Comparison of ENCODE assay signal across 1 cellular context in the genomic region with DNA sequence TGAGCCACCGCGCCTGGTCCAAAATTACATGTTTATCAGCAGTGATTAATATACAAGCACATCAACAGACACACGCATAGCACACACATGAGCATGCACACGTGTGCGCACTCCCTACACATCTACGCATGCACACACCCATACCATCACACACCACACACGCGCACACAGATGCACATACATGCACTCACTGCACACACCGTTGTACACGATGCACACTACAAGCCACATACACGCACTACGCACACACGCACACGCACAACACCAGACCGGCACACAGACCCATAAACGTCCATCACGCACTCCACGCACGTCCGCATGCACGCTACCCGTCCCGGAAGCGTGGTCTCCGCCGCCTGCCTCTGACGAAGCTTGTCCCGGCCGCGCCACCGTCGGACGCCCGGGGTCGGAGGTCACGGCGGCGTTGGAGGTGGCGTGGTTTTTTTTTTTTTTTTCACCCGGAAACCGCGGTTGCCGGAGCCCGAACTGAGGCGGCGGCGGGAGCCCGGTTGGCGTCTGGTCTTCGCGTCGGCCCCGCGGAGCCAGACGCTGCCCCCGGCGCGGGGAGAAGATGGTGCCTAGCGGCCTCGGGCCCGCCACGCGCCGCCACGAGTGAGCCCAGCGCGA.
TF ChIP-seq lines count a peak whose summit lies in the region.

A gene with protein sequence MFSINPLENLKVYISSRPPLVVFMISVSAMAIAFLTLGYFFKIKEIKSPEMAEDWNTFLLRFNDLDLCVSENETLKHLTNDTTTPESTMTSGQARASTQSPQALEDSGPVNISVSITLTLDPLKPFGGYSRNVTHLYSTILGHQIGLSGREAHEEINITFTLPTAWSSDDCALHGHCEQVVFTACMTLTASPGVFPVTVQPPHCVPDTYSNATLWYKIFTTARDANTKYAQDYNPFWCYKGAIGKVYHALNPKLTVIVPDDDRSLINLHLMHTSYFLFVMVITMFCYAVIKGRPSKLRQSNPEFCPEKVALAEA (plus strand): TSS at position 457 of the 627 bp plus-strand sequence. CDS start 20,641 bp downstream, outside the sequence.

TF ChIP-seq in HEK293, 187 proteins besides CTCF, POLR2A, EP300 and RAD21 (continued from another document and continues in another):
- TF ChIP-seq, protein P1, sequence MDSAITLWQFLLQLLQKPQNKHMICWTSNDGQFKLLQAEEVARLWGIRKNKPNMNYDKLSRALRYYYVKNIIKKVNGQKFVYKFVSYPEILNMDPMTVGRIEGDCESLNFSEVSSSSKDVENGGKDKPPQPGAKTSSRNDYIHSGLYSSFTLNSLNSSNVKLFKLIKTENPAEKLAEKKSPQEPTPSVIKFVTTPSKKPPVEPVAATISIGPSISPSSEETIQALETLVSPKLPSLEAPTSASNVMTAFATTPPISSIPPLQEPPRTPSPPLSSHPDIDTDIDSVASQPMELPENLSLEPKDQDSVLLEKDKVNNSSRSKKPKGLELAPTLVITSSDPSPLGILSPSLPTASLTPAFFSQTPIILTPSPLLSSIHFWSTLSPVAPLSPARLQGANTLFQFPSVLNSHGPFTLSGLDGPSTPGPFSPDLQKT (IDR thresholded peaks at IDR 0.05; ENCODE audit: borderline replicate concordance, low read depth, low read length), result no peak; the same call in 1 of the 2 replicates
- TF ChIP-seq ZNF266 (tag by site-specific recombination; IDR thresholded peaks at IDR 0.05; ENCODE audit: low read depth) (no peak; the same call in 1 of the 2 replicates), ZNF544 (tag by site-specific recombination; IDR thresholded peaks at IDR 0.05) (no peak), ZBTB21 (tag by site-specific recombination; IDR thresholded peaks at IDR 0.05) (peak; percentile 73), ZNF2 (tag by site-specific recombination; IDR thresholded peaks at IDR 0.05) (peak; percentile 99), SCRT1 (tag by site-specific recombination; IDR thresholded peaks at IDR 0.05; ENCODE audit: borderline replicate concordance) (peak; percentile 49; the same call in 1 of the 2 replicates), ZNF677 (tag by site-specific recombination; IDR thresholded peaks at IDR 0.05) (no peak), ZNF169 (tag by site-specific recombination; IDR thresholded peaks at IDR 0.05) (no peak), ZNF404 (tag by site-specific recombination; IDR thresholded peaks at IDR 0.05) (no peak), ZNF664 (tag by site-specific recombination; IDR thresholded peaks at IDR 0.05) (no peak), ZNF311 (tag by site-specific recombination; IDR thresholded peaks at IDR 0.05; ENCODE audit: borderline replicate concordance) (no peak), SP2 (tag by site-specific recombination; IDR thresholded peaks at IDR 0.05) (peak; percentile 45), ZNF654 (tag by site-specific recombination; IDR thresholded peaks at IDR 0.05; ENCODE audit: low read depth) (no peak), ZNF140 (tag by site-specific recombination; IDR thresholded peaks at IDR 0.05) (no peak), OVOL3 (tag by site-specific recombination; IDR thresholded peaks at IDR 0.05) (peak; percentile 2; the same call in 1 of the 2 replicates), FEZF1 (tag by site-specific recombination; IDR thresholded peaks at IDR 0.05) (peak; percentile 26; the same call in 1 of the 2 replicates), ZBTB1 (tag by site-specific recombination; IDR thresholded peaks at IDR 0.05) (peak; percentile 98), ZNF596 (tag by site-specific recombination; IDR thresholded peaks at IDR 0.05) (no peak), ZNF843 (tag by site-specific recombination; IDR thresholded peaks at IDR 0.05) (peak; percentile 86), ZFP41 (tag by site-specific recombination; IDR thresholded peaks at IDR 0.05; ENCODE audit: borderline replicate concordance) (no peak), ZNF350 (tag by site-specific recombination; IDR thresholded peaks at IDR 0.05) (no peak), KLF10 (tag by site-specific recombination; IDR thresholded peaks at IDR 0.05) (no peak), ZNF366 (tag by site-specific recombination; conservative IDR thresholded peaks at IDR 0.05) (no peak), ZNF621 (tag by site-specific recombination; IDR thresholded peaks at IDR 0.05) (no peak), GLIS1 (tag by site-specific recombination; IDR thresholded peaks at IDR 0.05) (no peak; the same call in 1 of the 2 replicates), ZNF112 (tag by site-specific recombination; IDR thresholded peaks at IDR 0.05) (no peak), ZNF514 (tag by site-specific recombination; IDR thresholded peaks at IDR 0.05) (no peak), ZNF248 (tag by site-specific recombination; IDR thresholded peaks at IDR 0.05) (no peak), ZNF202 (tag by site-specific recombination; IDR thresholded peaks at IDR 0.05; ENCODE audit: borderline replicate concordance) (no peak), ZNF184 (tag by site-specific recombination; IDR thresholded peaks at IDR 0.05) (no peak)
- TF ChIP-seq, protein P2, sequence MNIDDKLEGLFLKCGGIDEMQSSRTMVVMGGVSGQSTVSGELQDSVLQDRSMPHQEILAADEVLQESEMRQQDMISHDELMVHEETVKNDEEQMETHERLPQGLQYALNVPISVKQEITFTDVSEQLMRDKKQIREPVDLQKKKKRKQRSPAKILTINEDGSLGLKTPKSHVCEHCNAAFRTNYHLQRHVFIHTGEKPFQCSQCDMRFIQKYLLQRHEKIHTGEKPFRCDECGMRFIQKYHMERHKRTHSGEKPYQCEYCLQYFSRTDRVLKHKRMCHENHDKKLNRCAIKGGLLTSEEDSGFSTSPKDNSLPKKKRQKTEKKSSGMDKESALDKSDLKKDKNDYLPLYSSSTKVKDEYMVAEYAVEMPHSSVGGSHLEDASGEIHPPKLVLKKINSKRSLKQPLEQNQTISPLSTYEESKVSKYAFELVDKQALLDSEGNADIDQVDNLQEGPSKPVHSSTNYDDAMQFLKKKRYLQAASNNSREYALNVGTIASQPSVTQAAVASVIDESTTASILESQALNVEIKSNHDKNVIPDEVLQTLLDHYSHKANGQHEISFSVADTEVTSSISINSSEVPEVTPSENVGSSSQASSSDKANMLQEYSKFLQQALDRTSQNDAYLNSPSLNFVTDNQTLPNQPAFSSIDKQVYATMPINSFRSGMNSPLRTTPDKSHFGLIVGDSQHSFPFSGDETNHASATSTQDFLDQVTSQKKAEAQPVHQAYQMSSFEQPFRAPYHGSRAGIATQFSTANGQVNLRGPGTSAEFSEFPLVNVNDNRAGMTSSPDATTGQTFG (tag by site-specific recombination; IDR thresholded peaks at IDR 0.05; ENCODE audit: borderline replicate concordance), result peak; percentile 72; the same call in 1 of the 2 replicates
- TF ChIP-seq, protein P3, sequence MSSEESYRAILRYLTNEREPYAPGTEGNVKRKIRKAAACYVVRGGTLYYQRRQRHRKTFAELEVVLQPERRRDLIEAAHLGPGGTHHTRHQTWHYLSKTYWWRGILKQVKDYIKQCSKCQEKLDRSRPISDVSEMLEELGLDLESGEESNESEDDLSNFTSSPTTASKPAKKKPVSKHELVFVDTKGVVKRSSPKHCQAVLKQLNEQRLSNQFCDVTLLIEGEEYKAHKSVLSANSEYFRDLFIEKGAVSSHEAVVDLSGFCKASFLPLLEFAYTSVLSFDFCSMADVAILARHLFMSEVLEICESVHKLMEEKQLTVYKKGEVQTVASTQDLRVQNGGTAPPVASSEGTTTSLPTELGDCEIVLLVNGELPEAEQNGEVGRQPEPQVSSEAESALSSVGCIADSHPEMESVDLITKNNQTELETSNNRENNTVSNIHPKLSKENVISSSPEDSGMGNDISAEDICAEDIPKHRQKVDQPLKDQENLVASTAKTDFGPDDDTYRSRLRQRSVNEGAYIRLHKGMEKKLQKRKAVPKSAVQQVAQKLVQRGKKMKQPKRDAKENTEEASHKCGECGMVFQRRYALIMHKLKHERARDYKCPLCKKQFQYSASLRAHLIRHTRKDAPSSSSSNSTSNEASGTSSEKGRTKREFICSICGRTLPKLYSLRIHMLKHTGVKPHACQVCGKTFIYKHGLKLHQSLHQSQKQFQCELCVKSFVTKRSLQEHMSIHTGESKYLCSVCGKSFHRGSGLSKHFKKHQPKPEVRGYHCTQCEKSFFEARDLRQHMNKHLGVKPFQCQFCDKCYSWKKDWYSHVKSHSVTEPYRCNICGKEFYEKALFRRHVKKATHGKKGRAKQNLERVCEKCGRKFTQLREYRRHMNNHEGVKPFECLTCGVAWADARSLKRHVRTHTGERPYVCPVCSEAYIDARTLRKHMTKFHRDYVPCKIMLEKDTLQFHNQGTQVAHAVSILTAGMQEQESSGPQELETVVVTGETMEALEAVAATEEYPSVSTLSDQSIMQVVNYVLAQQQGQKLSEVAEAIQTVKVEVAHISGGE (tag by site-specific recombination; conservative IDR thresholded peaks at IDR 0.05; ENCODE audit: low read depth), result peak; percentile 66
- TF ChIP-seq, protein P4, sequence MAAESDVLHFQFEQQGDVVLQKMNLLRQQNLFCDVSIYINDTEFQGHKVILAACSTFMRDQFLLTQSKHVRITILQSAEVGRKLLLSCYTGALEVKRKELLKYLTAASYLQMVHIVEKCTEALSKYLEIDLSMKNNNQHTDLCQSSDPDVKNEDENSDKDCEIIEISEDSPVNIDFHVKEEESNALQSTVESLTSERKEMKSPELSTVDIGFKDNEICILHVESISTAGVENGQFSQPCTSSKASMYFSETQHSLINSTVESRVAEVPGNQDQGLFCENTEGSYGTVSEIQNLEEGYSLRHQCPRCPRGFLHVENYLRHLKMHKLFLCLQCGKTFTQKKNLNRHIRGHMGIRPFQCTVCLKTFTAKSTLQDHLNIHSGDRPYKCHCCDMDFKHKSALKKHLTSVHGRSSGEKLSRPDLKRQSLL (tag by site-specific recombination; IDR thresholded peaks at IDR 0.05), result 0 out of 2 replicates have a peak, but pooled peaks have one; percentile 44
- TF ChIP-seq, protein P5, sequence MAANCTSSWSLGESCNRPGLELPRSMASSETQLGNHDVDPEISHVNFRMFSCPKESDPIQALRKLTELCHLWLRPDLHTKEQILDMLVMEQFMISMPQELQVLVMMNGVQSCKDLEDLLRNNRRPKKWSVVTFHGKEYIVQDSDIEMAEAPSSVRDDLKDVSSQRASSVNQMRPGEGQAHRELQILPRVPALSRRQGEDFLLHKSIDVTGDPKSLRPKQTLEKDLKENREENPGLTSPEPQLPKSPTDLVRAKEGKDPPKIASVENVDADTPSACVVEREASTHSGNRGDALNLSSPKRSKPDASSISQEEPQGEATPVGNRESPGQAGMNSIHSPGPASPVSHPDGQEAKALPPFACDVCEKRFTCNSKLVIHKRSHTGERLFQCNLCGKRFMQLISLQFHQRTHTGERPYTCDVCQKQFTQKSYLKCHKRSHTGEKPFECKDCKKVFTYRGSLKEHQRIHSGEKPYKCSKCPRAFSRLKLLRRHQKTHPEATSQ (tag by site-specific recombination; IDR thresholded peaks at IDR 0.05), result peak; percentile 97
- TF ChIP-seq, protein P6, sequence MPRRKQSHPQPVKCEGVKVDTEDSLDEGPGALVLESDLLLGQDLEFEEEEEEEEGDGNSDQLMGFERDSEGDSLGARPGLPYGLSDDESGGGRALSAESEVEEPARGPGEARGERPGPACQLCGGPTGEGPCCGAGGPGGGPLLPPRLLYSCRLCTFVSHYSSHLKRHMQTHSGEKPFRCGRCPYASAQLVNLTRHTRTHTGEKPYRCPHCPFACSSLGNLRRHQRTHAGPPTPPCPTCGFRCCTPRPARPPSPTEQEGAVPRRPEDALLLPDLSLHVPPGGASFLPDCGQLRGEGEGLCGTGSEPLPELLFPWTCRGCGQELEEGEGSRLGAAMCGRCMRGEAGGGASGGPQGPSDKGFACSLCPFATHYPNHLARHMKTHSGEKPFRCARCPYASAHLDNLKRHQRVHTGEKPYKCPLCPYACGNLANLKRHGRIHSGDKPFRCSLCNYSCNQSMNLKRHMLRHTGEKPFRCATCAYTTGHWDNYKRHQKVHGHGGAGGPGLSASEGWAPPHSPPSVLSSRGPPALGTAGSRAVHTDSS (tag by site-specific recombination; IDR thresholded peaks at IDR 0.05), result no peak
- TF ChIP-seq, protein P7, sequence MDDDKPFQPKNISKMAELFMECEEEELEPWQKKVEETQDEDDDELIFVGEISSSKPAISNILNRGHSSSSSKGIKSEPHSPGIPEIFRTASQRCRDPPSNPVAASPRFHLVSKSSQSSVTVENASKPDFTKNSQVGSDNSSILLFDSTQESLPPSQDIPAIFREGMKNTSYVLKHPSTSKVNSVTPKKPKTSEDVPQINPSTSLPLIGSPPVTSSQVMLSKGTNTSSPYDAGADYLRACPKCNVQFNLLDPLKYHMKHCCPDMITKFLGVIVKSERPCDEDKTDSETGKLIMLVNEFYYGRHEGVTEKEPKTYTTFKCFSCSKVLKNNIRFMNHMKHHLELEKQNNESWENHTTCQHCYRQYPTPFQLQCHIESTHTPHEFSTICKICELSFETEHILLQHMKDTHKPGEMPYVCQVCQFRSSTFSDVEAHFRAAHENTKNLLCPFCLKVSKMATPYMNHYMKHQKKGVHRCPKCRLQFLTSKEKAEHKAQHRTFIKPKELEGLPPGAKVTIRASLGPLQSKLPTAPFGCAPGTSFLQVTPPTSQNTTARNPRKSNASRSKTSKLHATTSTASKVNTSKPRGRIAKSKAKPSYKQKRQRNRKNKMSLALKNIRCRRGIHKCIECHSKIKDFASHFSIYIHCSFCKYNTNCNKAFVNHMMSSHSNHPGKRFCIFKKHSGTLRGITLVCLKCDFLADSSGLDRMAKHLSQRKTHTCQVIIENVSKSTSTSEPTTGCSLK (tag by site-specific recombination; IDR thresholded peaks at IDR 0.05), result no peak
- TF ChIP-seq, protein P8, sequence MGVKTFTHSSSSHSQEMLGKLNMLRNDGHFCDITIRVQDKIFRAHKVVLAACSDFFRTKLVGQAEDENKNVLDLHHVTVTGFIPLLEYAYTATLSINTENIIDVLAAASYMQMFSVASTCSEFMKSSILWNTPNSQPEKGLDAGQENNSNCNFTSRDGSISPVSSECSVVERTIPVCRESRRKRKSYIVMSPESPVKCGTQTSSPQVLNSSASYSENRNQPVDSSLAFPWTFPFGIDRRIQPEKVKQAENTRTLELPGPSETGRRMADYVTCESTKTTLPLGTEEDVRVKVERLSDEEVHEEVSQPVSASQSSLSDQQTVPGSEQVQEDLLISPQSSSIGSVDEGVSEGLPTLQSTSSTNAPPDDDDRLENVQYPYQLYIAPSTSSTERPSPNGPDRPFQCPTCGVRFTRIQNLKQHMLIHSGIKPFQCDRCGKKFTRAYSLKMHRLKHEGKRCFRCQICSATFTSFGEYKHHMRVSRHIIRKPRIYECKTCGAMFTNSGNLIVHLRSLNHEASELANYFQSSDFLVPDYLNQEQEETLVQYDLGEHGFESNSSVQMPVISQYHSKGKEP (tag by site-specific recombination; IDR thresholded peaks at IDR 0.05), result no peak
